ENCODE assay signal across 8 cellular contexts in genomic region chr5:35815089-35815936, GRCh38. TPM values are rescaled to one million over a fixed set of nuclear protein-coding genes. Genes with fewer than 3 reads are reported as not detected.
DNase-seq lines count a peak whose midpoint lies in the region; ATAC-seq, FAIRE-seq and TF ChIP-seq lines count a peak whose summit lies in the region.

No MANE protein-coding gene starts in this region.

- H3K9me3 Mint-ChIP-seq in activated CD8-positive, alpha-beta T cell treated with anti-CD3 and anti-CD28 coated beads, Interleukin-2, amount 10 ng/mL, durations not matched to agents 7 days and 5 days (ENCODE audit: insufficient read depth): no peaks in the 10 kb centered on the region

- peak; percentile 18 for ATAC-seq in activated CD8-positive, alpha-beta T cell treated with anti-CD3 and anti-CD28 coated beads, Interleukin-2, amount 10 ng/mL, durations not matched to agents 7 days and 5 days
- ATAC-seq in HG03175 (IDR thresholded peaks at IDR 0.05; ENCODE audit: unreplicated experiment): no peak

- no peaks in the 10 kb centered on the region for H3K27me3 ChIP-seq in AG04450 (ENCODE audit: control insufficient read depth, insufficient read depth, low read length)

- no peaks in the 10 kb centered on the region for H3K9me3 ChIP-seq in AG04450 (ENCODE audit: control insufficient read depth, insufficient read depth, low read length)

- peaks cover 4% of the 10 kb centered on the region for H3K36me3 Mint-ChIP-seq in activated CD8-positive, alpha-beta T cell treated with anti-CD3 and anti-CD28 coated beads, Interleukin-2, amount 10 ng/mL, durations not matched to agents 7 days and 5 days (ENCODE audit: low read depth)

- DNase-seq in AG04450 (ENCODE audit: low read depth, low spot score): no peak
- DNase-seq in GM10248 (ENCODE audit: extremely low spot score): no peak
- DNase-seq in HTR-8/SVneo (ENCODE audit: insufficient read length, low spot score): no peak
- DNase-seq in activated CD8-positive, alpha-beta T cell treated with anti-CD3 and anti-CD28 coated beads, Interleukin-2, amount 10 ng/mL, durations not matched to agents 7 days and 5 days: no peak
- DNase-seq in lung microvascular endothelial cell (ENCODE audit: low read depth in 2 of 2): peak; percentile 18 to 61
- DNase-seq in mucosa of gallbladder (ENCODE audit: low spot score): no peak
- no peak for DNase-seq in GOT3 (lab: John Stamatoyannopoulos, UW)

- FAIRE-seq in HTR-8/SVneo (lab: Jason Lieb, UNC): peak; percentile 33

- POLR2A ChIA-PET in AG04450 (lab: Yijun Ruan, JAX): no interaction called here
- POLR2A ChIA-PET in GM10248 (lab: Yijun Ruan, JAX): no interaction called here
- POLR2A ChIA-PET in activated CD8-positive, alpha-beta T cell treated with anti-CD3 and anti-CD28 coated beads, Interleukin-2, amount 10 ng/mL, durations not matched to agents 7 days and 5 days (lab: Charles Lee): interaction anchor here (1.3 kb wide), 1 partner anchor 43 kb away, joined by 3 read pairs; no protein-coding TSS in a partner anchor

- no peak overlapping the region for H3K27ac ChIP-seq in AG04450 (ENCODE audit: low read depth, low read length)

- H3K4me3 Mint-ChIP-seq in activated CD8-positive, alpha-beta T cell treated with anti-CD3 and anti-CD28 coated beads, Interleukin-2, amount 10 ng/mL, durations not matched to agents 7 days and 5 days: no peak overlapping the region

- TF ChIP-seq CTCF in AG04450 (IDR thresholded peaks at IDR 0.05; ENCODE audit: low read depth, low read length) (peak; percentile 60), GM10248 (IDR thresholded peaks at IDR 0.05; ENCODE audit: control extremely low read depth, extremely low read depth, low read depth, missing control alignments) (peak; percentile 32)

- H3K4me3 ChIP-seq in AG04450 (ENCODE audit: low read depth, low read length): no peak overlapping the region

- H3K4me1 Mint-ChIP-seq in activated CD8-positive, alpha-beta T cell treated with anti-CD3 and anti-CD28 coated beads, Interleukin-2, amount 10 ng/mL, durations not matched to agents 7 days and 5 days (ENCODE audit: low read depth): peaks cover 33% of the 10 kb centered on the region

- H3K27me3 Mint-ChIP-seq in activated CD8-positive, alpha-beta T cell treated with anti-CD3 and anti-CD28 coated beads, Interleukin-2, amount 10 ng/mL, durations not matched to agents 7 days and 5 days (ENCODE audit: low read depth): no peaks in the 10 kb centered on the region

- CTCF ChIA-PET in AG04450 (lab: Charles Lee) (no interaction called here), GM10248 (lab: Yijun Ruan, JAX) (no interaction called here)
- CTCF ChIA-PET in activated CD8-positive, alpha-beta T cell treated with anti-CD3 and anti-CD28 coated beads, Interleukin-2, amount 10 ng/mL, durations not matched to agents 7 days and 5 days (lab: Charles Lee): interaction anchor here (0.7 to 2.2 kb wide), 6 partner anchors 11 to 106 kb away, joined by 3 to 8 read pairs (median 3); no protein-coding TSS in a partner anchor

- H3K27ac Mint-ChIP-seq in activated CD8-positive, alpha-beta T cell treated with anti-CD3 and anti-CD28 coated beads, Interleukin-2, amount 10 ng/mL, durations not matched to agents 7 days and 5 days: no peak overlapping the region

RNA-seq across cellular contexts. Expression of gene IL7R, which starts 41.4 kb away (rescaled TPM):
- polyA plus RNA-seq in AG04450 (2011; rRNA removed): 36.5 and 43.7 TPM in 2 replicates
- 34.0 and 45.1 TPM in 2 replicates for polyA minus RNA-seq in AG04450 (2011; rRNA and poly(A)+ RNA removed)
- 10 to 100 TPM; 45.4 to 48.4 TPM for total RNA-seq in activated CD8-positive, alpha-beta T cell treated with anti-CD3 and anti-CD28 coated beads, Interleukin-2, amount 10 ng/mL, durations not matched to agents 7 days and 5 days
- total RNA-seq in lung microvascular endothelial cell (under 0.01 and 1.3 TPM in 2 replicates), mucosa of gallbladder (34.0 TPM)

Comparison
In these comparisons a context has a peak if more than half of its experiments do, and no peak if none do; other contexts are left out.
1. DNase-seq: peak in lung microvascular endothelial cell (2 of 2); none in AG04450 (single experiment), GM10248 (single experiment), HTR-8/SVneo (single experiment), activated CD8-positive, alpha-beta T cell treated with anti-CD3 and anti-CD28 coated beads, Interleukin-2, amount 10 ng/mL, durations not matched to agents 7 days and 5 days (single experiment), mucosa of gallbladder (single experiment) and GOT3 (single experiment).
2. RNA of gene IL7R, which starts 41.4 kb away (total RNA-seq): 45.4 to 48.4 TPM in activated CD8-positive, alpha-beta T cell treated with anti-CD3 and anti-CD28 coated beads, Interleukin-2, amount 10 ng/mL, durations not matched to agents 7 days and 5 days and 34.0 TPM in mucosa of gallbladder (single experiment); under 0.01 to 1.3 TPM in lung microvascular endothelial cell; every median in the first group is over 10 times any median in the second.